Comparison of ENCODE assay signal across 24 cellular contexts in the genomic region with DNA sequence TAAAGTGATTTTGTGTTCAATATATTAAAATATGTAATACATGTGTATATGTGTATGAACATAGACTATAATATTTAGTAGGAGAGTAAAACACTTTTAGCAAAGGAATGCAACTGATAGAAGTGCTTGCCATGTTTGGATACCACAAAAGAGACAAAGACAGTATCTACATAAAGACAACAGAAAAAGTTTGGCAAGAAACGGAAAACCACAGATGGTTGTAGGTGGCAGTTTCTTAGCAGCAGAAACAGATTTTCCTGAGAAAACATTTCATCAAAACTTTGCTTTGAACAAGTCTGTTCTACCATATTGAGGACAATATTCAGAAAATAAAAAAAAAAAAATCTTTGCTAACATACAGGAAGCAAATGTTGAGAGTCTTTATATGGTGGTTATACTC.
DNase-seq lines count a peak whose midpoint lies in the region; ATAC-seq and TF ChIP-seq lines count a peak whose summit lies in the region.
"Had no signal": no experiment of that assay in that cellular context is flagged by ENCODE, and none has a peak within 500 bp of the region (broad histone marks: within the 10 kb centered on the region; RNA-seq: fewer than 3 reads in every experiment).

No MANE protein-coding gene starts in this region.

- no peaks in the 10 kb centered on the region for H3K4me1 Mint-ChIP-seq in MCF 10A (ENCODE audit: insufficient read depth, unreplicated experiment)

- H3K27me3 Mint-ChIP-seq in MCF 10A (ENCODE audit: insufficient read depth, unreplicated experiment) = no peaks in the 10 kb centered on the region

- CTCF ChIA-PET in MCF 10A (lab: Yijun Ruan, JAX) = interaction anchor here (0.7 kb wide), 1 partner anchor 69 kb away, joined by 3 read pairs; no protein-coding TSS in a partner anchor
- CTCF ChIA-PET in RWPE1 (lab: Yijun Ruan, JAX) = no interaction called here

- H3K27ac Mint-ChIP-seq in MCF 10A (ENCODE audit: low read depth, unreplicated experiment) = no peak overlapping the region
- H3K27ac Mint-ChIP-seq: HFFc6 had no signal

- H3K27me3 ChIP-seq in SU-DHL-6 (ENCODE audit: low read length) (no peaks in the 10 kb centered on the region), hepatocyte (no peaks in the 10 kb centered on the region), lower lobe of right lung (ENCODE audit: low read depth) (no peaks in the 10 kb centered on the region)
- H3K27me3 ChIP-seq: MG63, Peyer's patch had no signal

- TF ChIP-seq CTCF in SU-DHL-6 (IDR thresholded peaks at IDR 0.05; ENCODE audit: insufficient read depth, low read length, poor library complexity, severe bottlenecking) (no peak), hepatocyte (IDR thresholded peaks at IDR 0.05; ENCODE audit: poor library complexity) (no peak), lower lobe of right lung (IDR thresholded peaks at IDR 0.05) (no peak), MCF 10A (IDR thresholded peaks at IDR 0.05; ENCODE audit: unreplicated experiment) (no peak), RWPE1 (conservative IDR thresholded peaks at IDR 0.05; ENCODE audit: low read depth) (no peak)

- intact Hi-C loops in lower lobe of right lung (cut with DNase I) (no loop called here), MCF 10A (cut with micrococcal nuclease) (no loop called here)

- 80% methylated on average over 1 of the region's 1 CpG for WGBS in hepatocyte (ENCODE audit: low lambda C conversion rate, missing lambda C conversion rate)

- H3K4me3 ChIP-seq in SU-DHL-6 (ENCODE audit: insufficient read depth, low read length, poor library complexity, severe bottlenecking) (no peak overlapping the region), hepatocyte (no peak overlapping the region), lower lobe of right lung (no peak overlapping the region)
- H3K4me3 ChIP-seq: HAP-1, MG63, Peyer's patch, SK-N-MC had no signal

- H3K4me3 Mint-ChIP-seq in MCF 10A (ENCODE audit: unreplicated experiment) = no peak overlapping the region
- H3K4me3 Mint-ChIP-seq: HFFc6 had no signal

- no peak overlapping the region for H3K9ac ChIP-seq in SU-DHL-6 (ENCODE audit: low read length)
- H3K9ac ChIP-seq: KMS-11 had no signal

- no peaks in the 10 kb centered on the region for H3F3A ChIP-seq in SU-DHL-6 (ENCODE audit: insufficient read depth)

- H3K9me2 ChIP-seq in SU-DHL-6 (replicated peaks; ENCODE audit: insufficient read depth, low read length) (no peaks in the 10 kb centered on the region), hepatocyte (replicated peaks; ENCODE audit: insufficient read depth) (no peaks in the 10 kb centered on the region)

- peak overlapping the region; percentile 44 for H2AFZ ChIP-seq in SU-DHL-6 (ENCODE audit: low read depth, low read length, severe bottlenecking)
- no peak overlapping the region for H2AFZ ChIP-seq in hepatocyte

- H3K36me3 Mint-ChIP-seq in MCF 10A (ENCODE audit: insufficient read depth, unreplicated experiment) = no peaks in the 10 kb centered on the region

- DNase-seq in DMS 273 (lab: John Stamatoyannopoulos, UW; ENCODE audit: unreplicated experiment) (peak; percentile 1), DMS 273 treated with DMSO at 0.1 percent for 48 hours (lab: John Stamatoyannopoulos, UW) (no peak), inferior parietal cortex (ENCODE audit: extremely low spot score) (peak; percentile 56), hepatocyte (ENCODE audit: low spot score) (no peak), lower lobe of right lung (no peak), MCF 10A (ENCODE audit: unreplicated experiment) (no peak), RWPE1 (ENCODE audit: low spot score) (no peak)
- DNase-seq: Calu3, DMS53, GOT3, HFFc6, IMR-90, MG63, NCI-H2029, NCI-H446 treated with DMSO at 0.1 percent for 48 hours, NCI-H526, OCI-M1, Peyer's patch, SIG-M5 had no signal

- H3K36me3 ChIP-seq in SU-DHL-6 (ENCODE audit: low read length) (no peaks in the 10 kb centered on the region), hepatocyte (replicated peaks; ENCODE audit: insufficient read depth, low read depth) (no peaks in the 10 kb centered on the region), lower lobe of right lung (no peaks in the 10 kb centered on the region)
- H3K36me3 ChIP-seq: HAP-1, MG63, Peyer's patch had no signal

- H3K79me2 ChIP-seq in SU-DHL-6 (ENCODE audit: insufficient read depth, low read length) = no peaks in the 10 kb centered on the region
- H3K79me2 ChIP-seq in hepatocyte = no peaks in the 10 kb centered on the region

- H3K9me3 ChIP-seq in SU-DHL-6 (ENCODE audit: insufficient read depth, low read length) (no peaks in the 10 kb centered on the region), hepatocyte (ENCODE audit: low read depth) (no peaks in the 10 kb centered on the region), lower lobe of right lung (no peaks in the 10 kb centered on the region)
- H3K9me3 ChIP-seq: HAP-1, MG63, Peyer's patch had no signal

- POLR2A ChIA-PET in MCF 10A (lab: Yijun Ruan, JAX) = no interaction called here
- POLR2A ChIA-PET in RWPE1 (lab: Yijun Ruan, JAX; ENCODE audit: low non-redundant PET) = no interaction called here

- H3K9me3 Mint-ChIP-seq in MCF 10A (ENCODE audit: unreplicated experiment) = no peaks in the 10 kb centered on the region

- no peaks in the 10 kb centered on the region for H3K4me1 ChIP-seq in hepatocyte (ENCODE audit: insufficient read depth)
- H3K4me1 ChIP-seq in lower lobe of right lung = no peaks in the 10 kb centered on the region
- H3K4me1 ChIP-seq: HAP-1, Peyer's patch had no signal

- H3K4me2 ChIP-seq in SU-DHL-6 (ENCODE audit: low read depth, low read length, poor library complexity, severe bottlenecking) (peak overlapping the region; percentile 25), hepatocyte (no peak overlapping the region)
- H3K4me2 ChIP-seq: KMS-11 had no signal

- H3K27ac ChIP-seq in SU-DHL-6 (ENCODE audit: low read depth, low read length) (no peak overlapping the region), hepatocyte (no peak overlapping the region), lower lobe of right lung (no peak overlapping the region), RWPE1 (no peak overlapping the region)
- H3K27ac ChIP-seq: 22Rv1, KMS-11, Peyer's patch, SK-N-MC had no signal

- BruUV-seq in MCF 10A (replicated peaks; lab: Mats Ljungman, UMichigan) = no TSS peak

- H4K20me1 ChIP-seq in SU-DHL-6 (ENCODE audit: low read depth, low read length) (no peaks in the 10 kb centered on the region), hepatocyte (ENCODE audit: insufficient read depth, poor library complexity, severe bottlenecking) (no peaks in the 10 kb centered on the region)

- no peak for ATAC-seq in lower lobe of right lung

Comparison
In these comparisons a context has a peak if more than half of its experiments do, and no peak if none do; other contexts are left out.
1. DNase-seq: peak in DMS 273 (single experiment) and inferior parietal cortex (single experiment); none in DMS 273 treated with DMSO at 0.1 percent for 48 hours (single experiment), hepatocyte (single experiment), lower lobe of right lung (single experiment), MCF 10A (single experiment) and RWPE1 (single experiment).